In genomic region chr4:52052475-52052780, GRCh38 we compare ENCODE assay signal across 10 cellular contexts. TPM values are rescaled to one million over a fixed set of nuclear protein-coding genes. Genes with fewer than 3 reads are reported as not detected.
DNase-seq lines count a peak whose midpoint lies in the region; ATAC-seq lines count a peak whose summit lies in the region.
"Had no signal": no experiment of that assay in that cellular context is flagged by ENCODE, and none has a peak within 500 bp of the region (broad histone marks: within the 10 kb centered on the region; RNA-seq: fewer than 3 reads in every experiment).

No MANE protein-coding gene starts in this region.

- H3K27ac ChIP-seq in subcutaneous abdominal adipose tissue (ENCODE audit: low read depth, low read length) = no peak overlapping the region

- peak; percentile 42 for DNase-seq in NOMO-1 treated with dmso at 0.1 percent for 144 hours (lab: John Stamatoyannopoulos, UW; ENCODE audit: unreplicated experiment)
- DNase-seq in left ventricle myocardium superior = no peak
- no peak for DNase-seq in NCI-H1105 (lab: John Stamatoyannopoulos, UW)
- DNase-seq in UCSD-AML1 (lab: John Stamatoyannopoulos, UW; ENCODE audit: unreplicated experiment) = no peak
- no peak for DNase-seq in NCI-H1694 (lab: John Stamatoyannopoulos, UW)

- no peaks in the 10 kb centered on the region for H3K9me3 ChIP-seq in subcutaneous abdominal adipose tissue (ENCODE audit: control insufficient read depth in 5 of 5, low read length in 5 of 5)

- H3K9ac ChIP-seq in subcutaneous abdominal adipose tissue (ENCODE audit: low read length in 5 of 5) = no peak overlapping the region

- peaks cover 0 to 5% (median 3%) of the 10 kb centered on the region in 5 donors for H3K27me3 ChIP-seq in subcutaneous abdominal adipose tissue (ENCODE audit: control insufficient read depth in 5 of 5, insufficient read depth in 4 of 5, low read length in 5 of 5)

- peak; percentile 58 for ATAC-seq in GM21528 (IDR thresholded peaks at IDR 0.05; ENCODE audit: low FRiP score, unreplicated experiment)
- peak; percentile 57 for ATAC-seq in left ventricle myocardium superior

- peaks cover 0 to 26% (median 18%) of the 10 kb centered on the region in 5 donors for H3K4me1 ChIP-seq in subcutaneous abdominal adipose tissue (ENCODE audit: control insufficient read depth in 5 of 5, insufficient read depth in 5 of 5, low read length in 5 of 5)

- H3K4me3 ChIP-seq in GM08714 (ENCODE audit: low read length) (peak overlapping the region; percentile 66), subcutaneous abdominal adipose tissue (ENCODE audit: low read depth in 1 of 5, low read length in 5 of 5) (peak overlapping the region; percentile 46 to 85 (median 79))

- intact Hi-C loops in left ventricle myocardium superior (cut with micrococcal nuclease) = no loop called here

- no peaks in the 10 kb centered on the region for H3K36me3 ChIP-seq in subcutaneous abdominal adipose tissue (ENCODE audit: control insufficient read depth in 5 of 5, insufficient read depth in 5 of 5, low read length in 5 of 5)

RNA-seq across cellular contexts. Expression of gene SPATA18, which starts 1.3 kb away (rescaled TPM):
- total RNA-seq in left ventricle myocardium superior = 1.9 TPM
- total RNA-seq: LHCN-M2 had no signal

RNA-seq across cellular contexts. Expression of gene SGCB, which starts 14.3 kb away (rescaled TPM):
- total RNA-seq in left ventricle myocardium superior = 80.4 TPM

RNA-seq across cellular contexts. Expression of gene LRRC66, which starts 32.3 kb away (rescaled TPM):
- total RNA-seq in left ventricle myocardium superior = 0.27 TPM
- total RNA-seq: lung microvascular endothelial cell had no signal
